ENCODE assay signal across 8 cellular contexts in genomic region chr9:130042931-130043653, GRCh38. TPM values are rescaled to one million over a fixed set of nuclear protein-coding genes. Genes with fewer than 3 reads are reported as not detected.
DNase-seq lines count a peak whose midpoint lies in the region; ATAC-seq and TF ChIP-seq lines count a peak whose summit lies in the region.

FNBP1 (minus strand) TSS chr9:130043189; CDS start chr9:130042975, 214 bp downstream.

- POLR2A ChIA-PET in A673 (lab: Charles Lee; ENCODE audit: low non-redundant PET) = interaction anchor here (0.6 to 1.0 kb wide), 2 partner anchors 78 to 105 kb away, joined by 6 read pairs; no protein-coding TSS in a partner anchor
- POLR2A ChIA-PET in naive thymus-derived CD4-positive, alpha-beta T cell (lab: Charles Lee) = interaction anchor here (0.6 to 5.7 kb wide), 9 partner anchors 10 to 155 kb away, joined by 3 to 75 read pairs (median 9); partner anchors contain the start of gene GPR107

- DNase-seq in A673 (ENCODE audit: low spot score) (peak; percentile 90), HT-29 (ENCODE audit: low spot score) (peak; percentile 36), Peyer's patch (peak; percentile 82 to 91 (median 82)), fibroblast of mammary gland (ENCODE audit: low read depth) (peak; percentile 68)
- DNase-seq in naive thymus-derived CD4-positive, alpha-beta T cell = peak; percentile 75 to 89 (median 84)

- H3K27ac ChIP-seq in A673 (ENCODE audit: low read depth, low read length, poor library complexity, severe bottlenecking) (peak within 1 kb of the TSS; percentile 97), Peyer's patch (peak within 1 kb of the TSS; percentile 91 to 100 (median 96))
- peak within 1 kb of the TSS; percentile 96 for H3K27ac ChIP-seq in naive thymus-derived CD4-positive, alpha-beta T cell (ENCODE audit: low read depth, low read length)

- peak within 1 kb of the TSS; percentile 99 for H3K27ac Mint-ChIP-seq in activated T-helper 17 cell treated with anti-CD3 and anti-CD28 coated beads, Interleukin-2, amount 50 U/mL, for 72 hours
- H3K27ac Mint-ChIP-seq in naive thymus-derived CD4-positive, alpha-beta T cell = peak within 1 kb of the TSS; percentile 96 to 99 (median 98)
- H3K27ac Mint-ChIP-seq in stimulated activated memory B cell treated with anti-CD40 and anti-IgM and Interleukin-4, amounts not matched to agents 10 μg/mL and 1 μg/mL and 100 μg/mL, for 72 hours = peak within 1 kb of the TSS; percentile 100

- H3K36me3 Mint-ChIP-seq in activated T-helper 17 cell treated with anti-CD3 and anti-CD28 coated beads, Interleukin-2, amount 50 U/mL, for 72 hours (ENCODE audit: low read depth) = peaks cover 49% of the 10 kb centered on the region
- H3K36me3 Mint-ChIP-seq in naive thymus-derived CD4-positive, alpha-beta T cell = peaks cover 0 to 23% (median 6%) of the 10 kb centered on the region in 5 donors
- H3K36me3 Mint-ChIP-seq in stimulated activated memory B cell treated with anti-CD40 and anti-IgM and Interleukin-4, amounts not matched to agents 10 μg/mL and 1 μg/mL and 100 μg/mL, for 72 hours = peaks cover 27% of the 10 kb centered on the region

- TF ChIP-seq CTCF in A673 (conservative IDR thresholded peaks at IDR 0.05; ENCODE audit: low read depth, low read length) = no peak
- peak in 2 of 6 experiments; percentile 0 to 16 for TF ChIP-seq CTCF in Peyer's patch (IDR thresholded peaks at IDR 0.05)
- no peak for TF ChIP-seq CTCF in fibroblast of mammary gland (conservative IDR thresholded peaks at IDR 0.05; ENCODE audit: control insufficient read depth, insufficient read depth, low read depth, low read length)

- H3K4me3 Mint-ChIP-seq in activated T-helper 17 cell treated with anti-CD3 and anti-CD28 coated beads, Interleukin-2, amount 50 U/mL, for 72 hours = peak within 1 kb of the TSS; percentile 91
- peak within 1 kb of the TSS; percentile 94 to 100 (median 99) for H3K4me3 Mint-ChIP-seq in naive thymus-derived CD4-positive, alpha-beta T cell
- H3K4me3 Mint-ChIP-seq in stimulated activated memory B cell treated with anti-CD40 and anti-IgM and Interleukin-4, amounts not matched to agents 10 μg/mL and 1 μg/mL and 100 μg/mL, for 72 hours = peak within 1 kb of the TSS; percentile 95

- H3K4me3 ChIP-seq in A673 (ENCODE audit: low read depth, low read length, poor library complexity, severe bottlenecking) = peak within 1 kb of the TSS; percentile 95
- peak within 1 kb of the TSS; percentile 77 to 100 (median 94) for H3K4me3 ChIP-seq in Peyer's patch
- H3K4me3 ChIP-seq in fibroblast of mammary gland (ENCODE audit: control insufficient read depth, low read depth, low read length) = peak within 1 kb of the TSS; percentile 83
- peak within 1 kb of the TSS; percentile 89 for H3K4me3 ChIP-seq in naive thymus-derived CD4-positive, alpha-beta T cell (ENCODE audit: low read length)

- TF ChIP-seq POLR2A in Peyer's patch (IDR thresholded peaks at IDR 0.05) = peak; percentile 54 to 64

- no peaks in the 10 kb centered on the region for H3K9me3 ChIP-seq in A673 (ENCODE audit: low read depth, low read length, poor library complexity, severe bottlenecking)
- H3K9me3 ChIP-seq in Peyer's patch = no peaks in the 10 kb centered on the region
- no peaks in the 10 kb centered on the region for H3K9me3 ChIP-seq in naive thymus-derived CD4-positive, alpha-beta T cell (ENCODE audit: control insufficient read depth in 2 of 3, low read length in 3 of 3)

- H3K27me3 ChIP-seq in A673 (replicated peaks; ENCODE audit: insufficient read depth, low read depth, low read length, poor library complexity) = no peaks in the 10 kb centered on the region
- H3K27me3 ChIP-seq in Peyer's patch = no peaks in the 10 kb centered on the region
- no peaks in the 10 kb centered on the region for H3K27me3 ChIP-seq in naive thymus-derived CD4-positive, alpha-beta T cell (ENCODE audit: control insufficient read depth in 2 of 2, insufficient read depth in 2 of 2, low read length in 2 of 2)

- H3K27me3 Mint-ChIP-seq in activated T-helper 17 cell treated with anti-CD3 and anti-CD28 coated beads, Interleukin-2, amount 50 U/mL, for 72 hours = no peaks in the 10 kb centered on the region
- H3K27me3 Mint-ChIP-seq in naive thymus-derived CD4-positive, alpha-beta T cell = peaks cover 0 to 5% (median 0%) of the 10 kb centered on the region in 5 donors
- H3K27me3 Mint-ChIP-seq in stimulated activated memory B cell treated with anti-CD40 and anti-IgM and Interleukin-4, amounts not matched to agents 10 μg/mL and 1 μg/mL and 100 μg/mL, for 72 hours = no peaks in the 10 kb centered on the region

- H3K36me3 ChIP-seq in A673 (ENCODE audit: insufficient read depth, low read length, poor library complexity, severe bottlenecking) (no peaks in the 10 kb centered on the region), Peyer's patch (no peaks in the 10 kb centered on the region)
- H3K36me3 ChIP-seq in naive thymus-derived CD4-positive, alpha-beta T cell (ENCODE audit: control insufficient read depth in 2 of 3, insufficient read depth in 3 of 3, low read length in 3 of 3) = peaks cover 0 to 12% (median 0%) of the 10 kb centered on the region in 3 experiments

- CTCF ChIA-PET in A673 (lab: Charles Lee) = no interaction called here
- CTCF ChIA-PET in naive thymus-derived CD4-positive, alpha-beta T cell (lab: Charles Lee) = no interaction called here

- no TSS peak for BruUV-seq in A673 (replicated peaks; lab: Mats Ljungman, UMichigan)

- ATAC-seq in GM18511 (IDR thresholded peaks at IDR 0.05; ENCODE audit: unreplicated experiment) = peak; percentile 50
- ATAC-seq in activated T-helper 17 cell treated with anti-CD3 and anti-CD28 coated beads, Interleukin-2, amount 50 U/mL, for 72 hours (replicated peaks) = peak; percentile 65
- peak; percentile 87 for ATAC-seq in naive thymus-derived CD4-positive, alpha-beta T cell
- peak; percentile 77 for ATAC-seq in stimulated activated memory B cell treated with anti-CD40 and anti-IgM and Interleukin-4, amounts not matched to agents 10 μg/mL and 1 μg/mL and 100 μg/mL, for 72 hours

- H3K4me1 Mint-ChIP-seq in activated T-helper 17 cell treated with anti-CD3 and anti-CD28 coated beads, Interleukin-2, amount 50 U/mL, for 72 hours = peaks cover 8% of the 10 kb centered on the region
- H3K4me1 Mint-ChIP-seq in naive thymus-derived CD4-positive, alpha-beta T cell = peaks cover 32 to 67% (median 53%) of the 10 kb centered on the region in 7 donors
- peaks cover 50% of the 10 kb centered on the region for H3K4me1 Mint-ChIP-seq in stimulated activated memory B cell treated with anti-CD40 and anti-IgM and Interleukin-4, amounts not matched to agents 10 μg/mL and 1 μg/mL and 100 μg/mL, for 72 hours

- intact Hi-C loops in A673 (cut with micrococcal nuclease; ENCODE audit: unreplicated experiment) = loop anchor here (5.0 kb wide), 2 partner anchors 76 to 161 kb away; no protein-coding TSS in a partner anchor
- intact Hi-C loops in naive thymus-derived CD4-positive, alpha-beta T cell (cut with micrococcal nuclease) = loop anchor here (1.0 to 10.0 kb wide), 8 partner anchors 10 to 1354 kb away; partner anchors contain the start of genes C9orf78 (in 1 of the 2), CRAT (in 1 of the 2), GPR107 (in 1 of the 2) and PTPA (in 1 of the 2)

- no peaks in the 10 kb centered on the region for H3K9me3 Mint-ChIP-seq in activated T-helper 17 cell treated with anti-CD3 and anti-CD28 coated beads, Interleukin-2, amount 50 U/mL, for 72 hours
- H3K9me3 Mint-ChIP-seq in naive thymus-derived CD4-positive, alpha-beta T cell = peaks cover 0 to 9% (median 0%) of the 10 kb centered on the region in 11 donors
- H3K9me3 Mint-ChIP-seq in stimulated activated memory B cell treated with anti-CD40 and anti-IgM and Interleukin-4, amounts not matched to agents 10 μg/mL and 1 μg/mL and 100 μg/mL, for 72 hours = no peaks in the 10 kb centered on the region

- peaks cover 55% of the 10 kb centered on the region for H3K4me1 ChIP-seq in A673 (ENCODE audit: insufficient read depth, low read length, poor library complexity, severe bottlenecking)
- H3K4me1 ChIP-seq in Peyer's patch = peaks cover 0 to 27% (median 9%) of the 10 kb centered on the region in 4 donors
- H3K4me1 ChIP-seq in naive thymus-derived CD4-positive, alpha-beta T cell (ENCODE audit: control insufficient read depth in 2 of 2, insufficient read depth in 2 of 2, low read length in 2 of 2) = peaks cover 31 to 36% of the 10 kb centered on the region in 2 donors

RNA-seq across cellular contexts. Expression of gene FNBP1, which starts in this region (rescaled TPM):
- total RNA-seq in A673 (2021) (200 and 215 TPM in 2 replicates), Peyer's patch (100 to 1,000 TPM in 1 of 4 donors, 10 to 100 TPM in 2, 1 to 10 TPM in 1; 9.8 to 163 (median 22.2) TPM)
- 2.4 and 3.1 TPM in 2 replicates for total RNA-seq in HT-29 (2014; rRNA removed; shearing (Covaris generic))
- 100 to 1,000 TPM; 173 to 492 TPM for total RNA-seq in activated T-helper 17 cell treated with anti-CD3 and anti-CD28 coated beads, Interleukin-2, amount 50 U/mL, for 72 hours
- 100 to 1,000 TPM; 160 to 207 (median 174) TPM for total RNA-seq in naive thymus-derived CD4-positive, alpha-beta T cell
- 100 to 1,000 TPM; 138 to 160 TPM for polyA plus RNA-seq in naive thymus-derived CD4-positive, alpha-beta T cell

Comparison
In these comparisons a context has a peak if more than half of its experiments do, and no peak if none do; other contexts are left out.
1. Peak in every context shown above with its lines: DNase-seq, ATAC-seq, H3K4me3 ChIP-seq and H3K27ac ChIP-seq.
2. DNase-seq: peak in every context shown above with its lines; median percentile 90 in A673; 84 in naive thymus-derived CD4-positive, alpha-beta T cell; 82 in Peyer's patch; 68 in fibroblast of mammary gland; 36 in HT-29.